In genomic region chr5:138339464-138339863, GRCh38 we compare ENCODE assay signal across 8 cellular contexts. TPM values are rescaled to one million over a fixed set of nuclear protein-coding genes. Genes with fewer than 3 reads are reported as not detected.
DNase-seq lines count a peak whose midpoint lies in the region; ATAC-seq and TF ChIP-seq lines count a peak whose summit lies in the region.

No MANE protein-coding gene starts in this region.

- H3K9me3 ChIP-seq in iPS-18a (ENCODE audit: control insufficient read depth, low read depth, low read length), result no peaks in the 10 kb centered on the region
- H3K9me3 ChIP-seq in testis, result no peaks in the 10 kb centered on the region

- H3K4me1 ChIP-seq in iPS-18a (ENCODE audit: control insufficient read depth, low read depth, low read length) (peaks cover 13% of the 10 kb centered on the region), testis (peaks cover 14% of the 10 kb centered on the region)

- POLR2A ChIA-PET in activated CD4-positive, alpha-beta T cell treated with anti-CD3 and anti-CD28 coated beads for 36 hours (lab: Charles Lee), result interaction anchor here (0.6 to 3.6 kb wide), 8 partner anchors 8 to 160 kb away, joined by 3 to 73 read pairs (median 4); partner anchors contain the start of genes CDC25C, KDM3B and KIF20A
- POLR2A ChIA-PET in activated CD8-positive, alpha-beta T cell treated with anti-CD3 and anti-CD28 coated beads, Interleukin-2, amount 10 ng/mL, durations not matched to agents 7 days and 5 days (lab: Charles Lee), result interaction anchor here (5.9 kb wide), 1 partner anchor 13 kb away, joined by 113 read pairs; the partner anchor contains the start of gene KDM3B

- no peak for TF ChIP-seq POLR2A in testis (IDR thresholded peaks at IDR 0.05)

- H3K27ac ChIP-seq in iPS-18a (ENCODE audit: low read length), result peak overlapping the region; percentile 48
- H3K27ac ChIP-seq in testis, result peak overlapping the region; percentile 97 to 99

- no peak for DNase-seq in activated CD4-positive, alpha-beta T cell treated with anti-CD3 and anti-CD28 coated beads for 36 hours
- no peak for DNase-seq in activated CD4-positive, alpha-beta T cell treated with anti-CD3 and anti-CD28 coated beads for 1 hour
- DNase-seq in activated CD8-positive, alpha-beta T cell treated with anti-CD3 and anti-CD28 coated beads, Interleukin-2, amount 10 ng/mL, durations not matched to agents 7 days and 5 days, result no peak
- DNase-seq in testis, result no peak
- DNase-seq in cerebellum (ENCODE audit: low spot score), result no peak
- no peak for DNase-seq in occipital lobe (lab: John Stamatoyannopoulos, UW)

- H3K27me3 Mint-ChIP-seq in activated CD4-positive, alpha-beta T cell treated with anti-CD3 and anti-CD28 coated beads for 36 hours, result no peaks in the 10 kb centered on the region
- no peaks in the 10 kb centered on the region for H3K27me3 Mint-ChIP-seq in activated CD8-positive, alpha-beta T cell treated with anti-CD3 and anti-CD28 coated beads, Interleukin-2, amount 10 ng/mL, durations not matched to agents 7 days and 5 days (ENCODE audit: low read depth)

- no peak for ATAC-seq in activated CD4-positive, alpha-beta T cell treated with anti-CD3 and anti-CD28 coated beads for 36 hours
- ATAC-seq in activated CD8-positive, alpha-beta T cell treated with anti-CD3 and anti-CD28 coated beads, Interleukin-2, amount 10 ng/mL, durations not matched to agents 7 days and 5 days, result no peak
- no peak for ATAC-seq in GM18502 (IDR thresholded peaks at IDR 0.05; ENCODE audit: poor library complexity, unreplicated experiment)

- peaks cover 18% of the 10 kb centered on the region for H3K36me3 Mint-ChIP-seq in activated CD4-positive, alpha-beta T cell treated with anti-CD3 and anti-CD28 coated beads for 36 hours (ENCODE audit: low read depth)
- peaks cover 28% of the 10 kb centered on the region for H3K36me3 Mint-ChIP-seq in activated CD8-positive, alpha-beta T cell treated with anti-CD3 and anti-CD28 coated beads, Interleukin-2, amount 10 ng/mL, durations not matched to agents 7 days and 5 days (ENCODE audit: low read depth)

- H3K36me3 ChIP-seq in iPS-18a (ENCODE audit: control insufficient read depth, low read depth, low read length), result peaks cover 28% of the 10 kb centered on the region
- H3K36me3 ChIP-seq in testis (ENCODE audit: low read depth, missing control alignments), result no peaks in the 10 kb centered on the region

- H3K27ac Mint-ChIP-seq in activated CD4-positive, alpha-beta T cell treated with anti-CD3 and anti-CD28 coated beads for 36 hours, result peak overlapping the region; percentile 80
- peak overlapping the region; percentile 87 for H3K27ac Mint-ChIP-seq in activated CD8-positive, alpha-beta T cell treated with anti-CD3 and anti-CD28 coated beads, Interleukin-2, amount 10 ng/mL, durations not matched to agents 7 days and 5 days

- peak overlapping the region; percentile 87 for H3K4me3 ChIP-seq in iPS-18a (ENCODE audit: low read length)
- H3K4me3 ChIP-seq in testis, result peak overlapping the region; percentile 93 to 98

- H3K27me3 ChIP-seq in iPS-18a (ENCODE audit: control insufficient read depth, insufficient read depth, low read length) (no peaks in the 10 kb centered on the region), testis (no peaks in the 10 kb centered on the region)

- peak overlapping the region; percentile 97 for H3K9ac ChIP-seq in iPS-18a (ENCODE audit: low read length)

- peak overlapping the region; percentile 84 for H3K4me3 Mint-ChIP-seq in activated CD4-positive, alpha-beta T cell treated with anti-CD3 and anti-CD28 coated beads for 36 hours
- peak overlapping the region; percentile 80 for H3K4me3 Mint-ChIP-seq in activated CD8-positive, alpha-beta T cell treated with anti-CD3 and anti-CD28 coated beads, Interleukin-2, amount 10 ng/mL, durations not matched to agents 7 days and 5 days

- CTCF ChIA-PET in activated CD4-positive, alpha-beta T cell treated with anti-CD3 and anti-CD28 coated beads for 36 hours (lab: Charles Lee), result interaction anchor here (0.6 to 14.1 kb wide), 3 partner anchors 11 to 262 kb away, joined by 3 to 308 read pairs (median 3); partner anchors contain the start of gene KDM3B
- CTCF ChIA-PET in activated CD8-positive, alpha-beta T cell treated with anti-CD3 and anti-CD28 coated beads, Interleukin-2, amount 10 ng/mL, durations not matched to agents 7 days and 5 days (lab: Charles Lee), result interaction anchor here (1.3 to 13.0 kb wide), 2 partner anchors 8 to 13 kb away, joined by 4 to 430 read pairs; partner anchors contain the start of genes CDC25C and KDM3B

- H3K9me3 Mint-ChIP-seq in activated CD4-positive, alpha-beta T cell treated with anti-CD3 and anti-CD28 coated beads for 36 hours (ENCODE audit: low read depth), result no peaks in the 10 kb centered on the region
- H3K9me3 Mint-ChIP-seq in activated CD8-positive, alpha-beta T cell treated with anti-CD3 and anti-CD28 coated beads, Interleukin-2, amount 10 ng/mL, durations not matched to agents 7 days and 5 days (ENCODE audit: insufficient read depth), result no peaks in the 10 kb centered on the region

- H3K4me1 Mint-ChIP-seq in activated CD4-positive, alpha-beta T cell treated with anti-CD3 and anti-CD28 coated beads for 36 hours, result peaks cover 38% of the 10 kb centered on the region
- peaks cover 39% of the 10 kb centered on the region for H3K4me1 Mint-ChIP-seq in activated CD8-positive, alpha-beta T cell treated with anti-CD3 and anti-CD28 coated beads, Interleukin-2, amount 10 ng/mL, durations not matched to agents 7 days and 5 days (ENCODE audit: low read depth)

- intact Hi-C loops in activated CD4-positive, alpha-beta T cell treated with anti-CD3 and anti-CD28 coated beads for 36 hours (cut with DNase I, micrococcal nuclease), result loop anchor here in 1 of 2 experiments (2.0 to 10.0 kb wide), 4 partner anchors 13 to 585 kb away; partner anchors contain the start of genes CDC23, FAM13B, HNRNPA0 and KDM3B
- intact Hi-C loops in testis (cut with DNase I; ENCODE audit: low total_unique reads), result no loop called here

- no peak for TF ChIP-seq CTCF in testis (IDR thresholded peaks at IDR 0.05)

- 32 to 34% methylated on average over 2 of the region's 2 CpGs for WGBS in testis, 2 donors

RNA-seq across cellular contexts. Expression of gene FAM53C, which starts 1.4 kb away (rescaled TPM):
- 10 to 100 TPM; 22.8 to 25.9 TPM for total RNA-seq in activated CD4-positive, alpha-beta T cell treated with anti-CD3 and anti-CD28 coated beads for 36 hours
- total RNA-seq in activated CD8-positive, alpha-beta T cell treated with anti-CD3 and anti-CD28 coated beads, Interleukin-2, amount 10 ng/mL, durations not matched to agents 7 days and 5 days, result 10 to 100 TPM; 26.9 to 29.9 TPM
- total RNA-seq in testis, result 100 to 1,000 TPM; 107 to 152 TPM
- 125 TPM for polyA plus RNA-seq in testis (ENCODE audit: insufficient read depth, low read depth, low replicate concordance)
- total RNA-seq in cerebellum, result 27.4 TPM
- total RNA-seq in occipital lobe, result 26.4 TPM

RNA-seq across cellular contexts. Expression of gene CDC25C, which starts 7.9 kb away (rescaled TPM):
- total RNA-seq in activated CD4-positive, alpha-beta T cell treated with anti-CD3 and anti-CD28 coated beads for 36 hours, result 10 to 100 TPM; 15.9 to 19.0 TPM
- total RNA-seq in activated CD8-positive, alpha-beta T cell treated with anti-CD3 and anti-CD28 coated beads, Interleukin-2, amount 10 ng/mL, durations not matched to agents 7 days and 5 days, result 10 to 100 TPM; 15.0 to 18.3 TPM
- total RNA-seq in testis, result 10 to 100 TPM; 11.8 to 23.7 TPM
- 39.9 TPM for polyA plus RNA-seq in testis (ENCODE audit: insufficient read depth, low read depth, low replicate concordance)
- 5.1 TPM for total RNA-seq in cerebellum
- 2.3 TPM for total RNA-seq in occipital lobe

RNA-seq across cellular contexts. Expression of gene KDM3B, which starts 13.0 kb away (rescaled TPM):
- 10 to 100 TPM; 39.0 to 40.9 TPM for total RNA-seq in activated CD4-positive, alpha-beta T cell treated with anti-CD3 and anti-CD28 coated beads for 36 hours
- 10 to 100 TPM; 53.1 to 55.0 TPM for total RNA-seq in activated CD8-positive, alpha-beta T cell treated with anti-CD3 and anti-CD28 coated beads, Interleukin-2, amount 10 ng/mL, durations not matched to agents 7 days and 5 days
- total RNA-seq in testis, result 10 to 100 TPM; 81.1 to 85.3 TPM
- 61.8 TPM for polyA plus RNA-seq in testis (ENCODE audit: insufficient read depth, low read depth, low replicate concordance)
- total RNA-seq in cerebellum, result 84.8 TPM
- total RNA-seq in occipital lobe, result 84.1 TPM
